Comparison of ENCODE assay signal across 10 cellular contexts in genomic region chr2:46601328-46601963, GRCh38. TPM values are rescaled to one million over a fixed set of nuclear protein-coding genes. Genes with fewer than 3 reads are reported as not detected.
DNase-seq lines count a peak whose midpoint lies in the region; ATAC-seq, FAIRE-seq and TF ChIP-seq lines count a peak whose summit lies in the region.
"Had no signal": no experiment of that assay in that cellular context is flagged by ENCODE, and none has a peak within 500 bp of the region (broad histone marks: within the 10 kb centered on the region; RNA-seq: fewer than 3 reads in every experiment).

No MANE protein-coding gene starts in this region.

- no peak overlapping the region for H2AFZ ChIP-seq in neural progenitor cell (replicated peaks)
- H2AFZ ChIP-seq: GM23338 had no signal

- no peak for TF ChIP-seq EP300 in ovary (IDR thresholded peaks at IDR 0.05)

- no peaks in the 10 kb centered on the region for H3F3A ChIP-seq in neural progenitor cell (ENCODE audit: low read depth)

- H3K4me1 ChIP-seq in neural progenitor cell: no peaks in the 10 kb centered on the region
- no peaks in the 10 kb centered on the region for H3K4me1 ChIP-seq in ovary (ENCODE audit: insufficient read depth)

- no peaks in the 10 kb centered on the region for H3K9me3 ChIP-seq in neural progenitor cell (ENCODE audit: low read depth)
- no peaks in the 10 kb centered on the region for H3K9me3 ChIP-seq in ovary

- TF ChIP-seq CTCF in D721Med (IDR thresholded peaks at IDR 0.05; ENCODE audit: insufficient read depth, missing control alignments) (peak; percentile 35), LNCAP (IDR thresholded peaks at IDR 0.05) (peak; percentile 37; the same call in 1 of the 2 replicates), neural progenitor cell (IDR thresholded peaks at IDR 0.05) (peak; percentile 45), ovary (IDR thresholded peaks at IDR 0.05) (peak in 1 of 3 donors; percentile 35)

- 33 to 42% (median 36%) methylated on average over 2 of the region's 2 CpGs for WGBS in ovary, 3 donors

- peaks cover 8% of the 10 kb centered on the region for H3K9me3 Mint-ChIP-seq in neural progenitor cell
- H3K9me3 Mint-ChIP-seq: GM23338 had no signal

- H3K27me3 Mint-ChIP-seq in neural progenitor cell (ENCODE audit: insufficient read depth, low read depth): no peaks in the 10 kb centered on the region

- H3K4me3 ChIP-seq in neural progenitor cell: no peak overlapping the region
- no peak overlapping the region for H3K4me3 ChIP-seq in ovary
- H3K4me3 ChIP-seq: GM23338 had no signal

- no peak overlapping the region for H3K9ac ChIP-seq in neural progenitor cell

- peaks cover 9% of the 10 kb centered on the region for H3K36me3 Mint-ChIP-seq in neural progenitor cell

- intact Hi-C loops in ovary (cut with DNase I): no loop called here

- H3K27ac ChIP-seq in neural progenitor cell: no peak overlapping the region
- H3K27ac ChIP-seq in ovary: no peak overlapping the region

- no peak overlapping the region for H3K4me3 Mint-ChIP-seq in neural progenitor cell
- H3K4me3 Mint-ChIP-seq: GM23338 had no signal

- no peak for TF ChIP-seq POLR2A in ovary (IDR thresholded peaks at IDR 0.05)

- DNase-seq in D721Med (ENCODE audit: insufficient read length, low spot score): no peak
- peak; percentile 2 for DNase-seq in central memory CD4-positive, alpha-beta T cell
- DNase-seq in neural progenitor cell (ENCODE audit: low spot score): no peak
- DNase-seq in anterior cingulate cortex (lab: John Stamatoyannopoulos, UW): no peak
- DNase-seq in ovary: no peak
- DNase-seq: NCI-H69 had no signal

- no peak overlapping the region for H3K4me2 ChIP-seq in neural progenitor cell
- H3K4me2 ChIP-seq: GM23338 had no signal

- H3K4me1 Mint-ChIP-seq in neural progenitor cell: no peaks in the 10 kb centered on the region

- no peaks in the 10 kb centered on the region for H4K20me1 ChIP-seq in neural progenitor cell (ENCODE audit: low read depth)

- H3K36me3 ChIP-seq in neural progenitor cell: no peaks in the 10 kb centered on the region
- H3K36me3 ChIP-seq in ovary: no peaks in the 10 kb centered on the region

- H3K27me3 ChIP-seq in neural progenitor cell (no peaks in the 10 kb centered on the region), ovary (no peaks in the 10 kb centered on the region)

- H3K27ac Mint-ChIP-seq in neural progenitor cell: no peak overlapping the region
- H3K27ac Mint-ChIP-seq: GM23338 had no signal

- no peak for FAIRE-seq in D721Med (lab: Jason Lieb, UNC)

- H3K79me2 ChIP-seq in neural progenitor cell (ENCODE audit: low read depth): peaks cover 4% of the 10 kb centered on the region

- ATAC-seq in HG02642 (IDR thresholded peaks at IDR 0.05; ENCODE audit: poor library complexity, unreplicated experiment) (no peak), GM21515 (IDR thresholded peaks at IDR 0.05; ENCODE audit: unreplicated experiment) (no peak)
- ATAC-seq: GM23338 had no signal

RNA-seq across cellular contexts. Expression of gene PIGF, which starts 15.4 kb away (rescaled TPM):
- total RNA-seq in neural progenitor cell (ENCODE audit: low replicate concordance) (56.8 and 66.4 TPM in 2 replicates), ovary (10 to 100 TPM; 12.3 to 20.4 (median 16.2) TPM)
- polyA plus RNA-seq in ovary: 10 to 100 TPM in 1 of 2 donors, 1 to 10 TPM in 1; 8.1 to 20.8 TPM

RNA-seq across cellular contexts. Expression of gene CRIPT, which starts 15.6 kb away (rescaled TPM):
- 20.9 and 27.6 TPM in 2 replicates for total RNA-seq in neural progenitor cell (ENCODE audit: low replicate concordance)
- 10 to 100 TPM; 11.0 to 20.1 (median 15.3) TPM for total RNA-seq in ovary
- 10 to 100 TPM; 11.4 to 13.4 TPM for polyA plus RNA-seq in ovary

RNA-seq across cellular contexts. Expression of gene ATP6V1E2, which starts 59.1 kb away (rescaled TPM):
- 1.9 and 3.6 TPM in 2 replicates for total RNA-seq in neural progenitor cell (ENCODE audit: low replicate concordance)
- total RNA-seq in ovary: 1 to 10 TPM; 2.9 to 9.0 (median 5.1) TPM
- polyA plus RNA-seq in ovary: 1 to 10 TPM; 4.2 to 8.4 TPM

RNA-seq across cellular contexts. Expression of gene RHOQ, which starts 59.2 kb away (rescaled TPM):
- 17.4 and 20.8 TPM in 2 replicates for total RNA-seq in neural progenitor cell (ENCODE audit: low replicate concordance)
- 10 to 100 TPM; 61.9 to 86.7 (median 71.4) TPM for total RNA-seq in ovary
- 10 to 100 TPM; 36.3 to 91.8 TPM for polyA plus RNA-seq in ovary
